24 cellular contexts compared by ENCODE assay signal in genomic region chr1:53254011-53254640, GRCh38. TPM values are rescaled to one million over a fixed set of nuclear protein-coding genes. Genes with fewer than 3 reads are reported as not detected.
DNase-seq lines count a peak whose midpoint lies in the region; ATAC-seq and TF ChIP-seq lines count a peak whose summit lies in the region.
"Had no signal": no experiment of that assay in that cellular context is flagged by ENCODE, and none has a peak within 500 bp of the region (broad histone marks: within the 10 kb centered on the region; RNA-seq: fewer than 3 reads in every experiment).

No MANE protein-coding gene starts in this region.

- H3K4me1 ChIP-seq in adipocyte (ENCODE audit: control insufficient read depth, insufficient read depth, low read length) = peaks cover 20% of the 10 kb centered on the region
- H3K4me1 ChIP-seq: BLaER1, psoas muscle, upper lobe of left lung had no signal

- peak overlapping the region; percentile 26 for H3K27ac Mint-ChIP-seq in activated T-cell treated with anti-CD3 and anti-CD28 coated beads, Interleukin-2, amount 50 U/mL, for 24 hours
- peak overlapping the region; percentile 31 for H3K27ac Mint-ChIP-seq in stimulated activated naive B cell treated with anti-CD40 and anti-IgM and Interleukin-4, amounts not matched to agents 10 μg/mL and 1 μg/mL and 100 μg/mL, for 72 hours
- H3K27ac Mint-ChIP-seq: activated naive CD8-positive, alpha-beta T cell; activated T-helper 2 cell treated with anti-CD3 and anti-CD28 coated beads, Interferon-gamma antibody, Interleukin-2, Interleukin-4, amounts not matched to agents 10 μg/mL and 5 μg/mL and 100 μg/mL, durations not matched to agents 14 hours and 24 hours and 36 hours; effector memory CD8-positive, alpha-beta T cell; WTC11 had no signal

- H3K4me3 ChIP-seq in adipocyte (ENCODE audit: low read length) = no peak overlapping the region
- no peak overlapping the region for H3K4me3 ChIP-seq in foreskin fibroblast (ENCODE audit: low read depth in 1 of 2, low read length in 2 of 2)
- H3K4me3 ChIP-seq: BLaER1, lung, MG63, psoas muscle, SK-N-MC, upper lobe of left lung had no signal

- no peak for ATAC-seq in stimulated activated naive B cell treated with anti-CD40 and anti-IgM and Interleukin-4, amounts not matched to agents 10 μg/mL and 1 μg/mL and 100 μg/mL, for 72 hours (replicated peaks)
- ATAC-seq in HG02678 (IDR thresholded peaks at IDR 0.05; ENCODE audit: unreplicated experiment) = no peak
- ATAC-seq: effector memory CD8-positive, alpha-beta T cell; psoas muscle; WTC11 had no signal

- H3K9ac ChIP-seq in adipocyte (ENCODE audit: low read length) = peak overlapping the region; percentile 2
- H3K9ac ChIP-seq: BLaER1 had no signal

- no peaks in the 10 kb centered on the region for H3K9me3 ChIP-seq in adipocyte (ENCODE audit: control insufficient read depth, low read length)
- H3K9me3 ChIP-seq: BLaER1, MG63, psoas muscle, upper lobe of left lung had no signal

- H3K4me3 Mint-ChIP-seq in activated T-cell treated with anti-CD3 and anti-CD28 coated beads, Interleukin-2, amount 50 U/mL, for 24 hours = no peak overlapping the region
- no peak overlapping the region for H3K4me3 Mint-ChIP-seq in stimulated activated naive B cell treated with anti-CD40 and anti-IgM and Interleukin-4, amounts not matched to agents 10 μg/mL and 1 μg/mL and 100 μg/mL, for 72 hours
- H3K4me3 Mint-ChIP-seq: activated naive CD8-positive, alpha-beta T cell; effector memory CD8-positive, alpha-beta T cell; WTC11 had no signal

- H3K36me3 Mint-ChIP-seq in activated T-cell treated with anti-CD3 and anti-CD28 coated beads, Interleukin-2, amount 50 U/mL, for 24 hours (ENCODE audit: low read depth) = peaks cover 93% of the 10 kb centered on the region
- peaks cover 66 to 75% of the 10 kb centered on the region in 2 donors for H3K36me3 Mint-ChIP-seq in stimulated activated naive B cell treated with anti-CD40 and anti-IgM and Interleukin-4, amounts not matched to agents 10 μg/mL and 1 μg/mL and 100 μg/mL, for 72 hours

- no peaks in the 10 kb centered on the region for H3K9me3 Mint-ChIP-seq in activated T-cell treated with anti-CD3 and anti-CD28 coated beads, Interleukin-2, amount 50 U/mL, for 24 hours
- H3K9me3 Mint-ChIP-seq in stimulated activated naive B cell treated with anti-CD40 and anti-IgM and Interleukin-4, amounts not matched to agents 10 μg/mL and 1 μg/mL and 100 μg/mL, for 72 hours = no peaks in the 10 kb centered on the region
- H3K9me3 Mint-ChIP-seq: activated T-helper 2 cell treated with anti-CD3 and anti-CD28 coated beads, Interferon-gamma antibody, Interleukin-2, Interleukin-4, amounts not matched to agents 10 μg/mL and 5 μg/mL and 100 μg/mL, durations not matched to agents 14 hours and 24 hours and 36 hours; effector memory CD8-positive, alpha-beta T cell; WTC11 had no signal

- no peak for TF ChIP-seq CTCF in foreskin fibroblast (IDR thresholded peaks at IDR 0.05; ENCODE audit: low read depth, low read length)

- H3K4me1 Mint-ChIP-seq in activated T-cell treated with anti-CD3 and anti-CD28 coated beads, Interleukin-2, amount 50 U/mL, for 24 hours (ENCODE audit: low read depth) = no peaks in the 10 kb centered on the region
- peaks cover 0 to 1% of the 10 kb centered on the region in 2 donors for H3K4me1 Mint-ChIP-seq in stimulated activated naive B cell treated with anti-CD40 and anti-IgM and Interleukin-4, amounts not matched to agents 10 μg/mL and 1 μg/mL and 100 μg/mL, for 72 hours
- H3K4me1 Mint-ChIP-seq: WTC11 had no signal

- no peaks in the 10 kb centered on the region for H3K27me3 Mint-ChIP-seq in activated T-cell treated with anti-CD3 and anti-CD28 coated beads, Interleukin-2, amount 50 U/mL, for 24 hours
- no peaks in the 10 kb centered on the region for H3K27me3 Mint-ChIP-seq in stimulated activated naive B cell treated with anti-CD40 and anti-IgM and Interleukin-4, amounts not matched to agents 10 μg/mL and 1 μg/mL and 100 μg/mL, for 72 hours
- H3K27me3 Mint-ChIP-seq: activated naive CD8-positive, alpha-beta T cell; effector memory CD8-positive, alpha-beta T cell had no signal

- DNase-seq in activated T-cell treated with anti-CD3 and anti-CD28 coated beads, Interleukin-2, amount 50 U/mL, for 24 hours = no peak
- no peak for DNase-seq in activated T-cell treated with anti-CD3 and anti-CD28 coated beads for 4 hours
- peak; percentile 48 for DNase-seq in adipocyte (ENCODE audit: low read depth)
- peak; percentile 53 to 72 for DNase-seq in foreskin fibroblast
- no peak for DNase-seq in stimulated activated naive B cell treated with anti-CD40 and anti-IgM and Interleukin-4, amounts not matched to agents 10 μg/mL and 1 μg/mL and 100 μg/mL, for 72 hours
- no peak for DNase-seq in cerebellum (ENCODE audit: low spot score)
- DNase-seq in AG08395 (ENCODE audit: low spot score) = no peak
- DNase-seq: activated CD4-positive, alpha-beta T cell treated with anti-CD3 and anti-CD28 coated beads, Interleukin-2, amount 50 U/mL, for 1 hour; effector memory CD8-positive, alpha-beta T cell; kidney glomerular epithelial cell; MG63; NCI-H1417; NCI-H2081; NCI-H446; psoas muscle; T-helper 2 cell; upper lobe of left lung had no signal

- H3K36me3 ChIP-seq in adipocyte (ENCODE audit: control insufficient read depth, insufficient read depth, low read length, severe bottlenecking) = no peaks in the 10 kb centered on the region

- no peaks in the 10 kb centered on the region for H3K27me3 ChIP-seq in adipocyte (replicated peaks; ENCODE audit: control insufficient read depth, insufficient read depth, low read length)
- H3K27me3 ChIP-seq: BLaER1, MG63, upper lobe of left lung had no signal

RNA-seq across cellular contexts. Expression of gene MAGOH, which starts 15.8 kb away (rescaled TPM):
- 20.1 TPM for total RNA-seq in cerebellum

RNA-seq across cellular contexts. Expression of gene CZIB, which starts 33.7 kb away (rescaled TPM):
- 40.8 TPM for total RNA-seq in cerebellum

RNA-seq across cellular contexts. Expression of gene CPT2, which starts 57.5 kb away (rescaled TPM):
- 5.8 TPM for total RNA-seq in cerebellum

Comparison
In these comparisons a context has a peak if more than half of its experiments do, and no peak if none do; other contexts are left out.
1. DNase-seq: peak in adipocyte (single experiment) and foreskin fibroblast (2 of 2); none in activated T-cell treated with anti-CD3 and anti-CD28 coated beads, Interleukin-2, amount 50 U/mL, for 24 hours (single experiment), activated T-cell treated with anti-CD3 and anti-CD28 coated beads for 4 hours (single experiment), stimulated activated naive B cell treated with anti-CD40 and anti-IgM and Interleukin-4, amounts not matched to agents 10 μg/mL and 1 μg/mL and 100 μg/mL, for 72 hours (single experiment), cerebellum (single experiment) and AG08395 (single experiment).